2 cellular contexts compared by ENCODE assay signal in the genomic region with DNA sequence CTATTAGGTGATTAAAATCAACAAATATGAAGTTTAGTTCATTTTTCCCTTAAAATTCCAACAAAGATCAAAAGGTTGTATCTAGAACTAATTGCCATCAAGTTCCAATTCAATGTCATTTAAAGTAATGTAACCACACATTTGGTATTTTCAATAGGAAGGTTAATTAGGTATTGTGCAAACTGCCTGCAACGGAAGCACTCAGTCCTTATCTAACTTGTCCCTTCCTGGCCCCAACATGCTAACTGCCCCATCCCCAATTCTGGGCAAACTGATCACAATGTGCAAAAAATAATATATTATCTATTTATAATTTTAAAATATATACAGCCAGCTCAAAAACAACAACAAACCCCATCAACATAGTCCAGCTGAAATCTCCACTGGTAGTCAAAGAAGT.
TF ChIP-seq lines count a peak whose summit lies in the region.

No MANE protein-coding gene starts in this region.

TF ChIP-seq in HCT116, 20 proteins besides CTCF, POLR2A, EP300 and RAD21:
- TF ChIP-seq SRF (IDR thresholded peaks at IDR 0.05; ENCODE audit: low read depth): no peak
- TF ChIP-seq, protein P1, sequence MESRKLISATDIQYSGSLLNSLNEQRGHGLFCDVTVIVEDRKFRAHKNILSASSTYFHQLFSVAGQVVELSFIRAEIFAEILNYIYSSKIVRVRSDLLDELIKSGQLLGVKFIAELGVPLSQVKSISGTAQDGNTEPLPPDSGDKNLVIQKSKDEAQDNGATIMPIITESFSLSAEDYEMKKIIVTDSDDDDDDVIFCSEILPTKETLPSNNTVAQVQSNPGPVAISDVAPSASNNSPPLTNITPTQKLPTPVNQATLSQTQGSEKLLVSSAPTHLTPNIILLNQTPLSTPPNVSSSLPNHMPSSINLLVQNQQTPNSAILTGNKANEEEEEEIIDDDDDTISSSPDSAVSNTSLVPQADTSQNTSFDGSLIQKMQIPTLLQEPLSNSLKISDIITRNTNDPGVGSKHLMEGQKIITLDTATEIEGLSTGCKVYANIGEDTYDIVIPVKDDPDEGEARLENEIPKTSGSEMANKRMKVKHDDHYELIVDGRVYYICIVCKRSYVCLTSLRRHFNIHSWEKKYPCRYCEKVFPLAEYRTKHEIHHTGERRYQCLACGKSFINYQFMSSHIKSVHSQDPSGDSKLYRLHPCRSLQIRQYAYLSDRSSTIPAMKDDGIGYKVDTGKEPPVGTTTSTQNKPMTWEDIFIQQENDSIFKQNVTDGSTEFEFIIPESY (IDR thresholded peaks at IDR 0.05; ENCODE audit: extremely low read depth, insufficient replicate concordance, low read length): no peak
- no peak for TF ChIP-seq JUND (IDR thresholded peaks at IDR 0.05)
- no peak for TF ChIP-seq ZFX (IDR thresholded peaks at IDR 0.05)
- TF ChIP-seq SIN3A (IDR thresholded peaks at IDR 0.05; ENCODE audit: low read depth): no peak
- TF ChIP-seq, protein P2, sequence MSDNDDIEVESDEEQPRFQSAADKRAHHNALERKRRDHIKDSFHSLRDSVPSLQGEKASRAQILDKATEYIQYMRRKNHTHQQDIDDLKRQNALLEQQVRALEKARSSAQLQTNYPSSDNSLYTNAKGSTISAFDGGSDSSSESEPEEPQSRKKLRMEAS (IDR thresholded peaks at IDR 0.05): no peak
TF ChIP-seq in HCT116: peak in this region for 0.

TF ChIP-seq in endothelial cell of umbilical vein, 7 proteins besides CTCF, POLR2A, EP300 and RAD21:
- TF ChIP-seq GATA2 (IDR thresholded peaks at IDR 0.05; ENCODE audit: insufficient read depth, insufficient read length, low read depth, low read length) (no peak), MYC (IDR thresholded peaks at IDR 0.05; ENCODE audit: low read depth, low read length) (no peak), JUN (IDR thresholded peaks at IDR 0.05; ENCODE audit: borderline replicate concordance, insufficient read depth, insufficient read length, low read depth) (no peak), EZH2 (IDR thresholded peaks at IDR 0.05; ENCODE audit: borderline replicate concordance, low read depth, low read length, severe bottlenecking) (no peak), POLR2AphosphoS5 (IDR thresholded peaks at IDR 0.05; ENCODE audit: insufficient read depth, low read depth, low read length) (no peak), FOS (IDR thresholded peaks at IDR 0.05; ENCODE audit: borderline replicate concordance, insufficient read depth, low read length) (no peak)
- TF ChIP-seq, protein P2 (IDR thresholded peaks at IDR 0.05; ENCODE audit: insufficient read depth, insufficient read length): no peak
TF ChIP-seq in endothelial cell of umbilical vein: peak in this region for 0.
